In the genomic region with DNA sequence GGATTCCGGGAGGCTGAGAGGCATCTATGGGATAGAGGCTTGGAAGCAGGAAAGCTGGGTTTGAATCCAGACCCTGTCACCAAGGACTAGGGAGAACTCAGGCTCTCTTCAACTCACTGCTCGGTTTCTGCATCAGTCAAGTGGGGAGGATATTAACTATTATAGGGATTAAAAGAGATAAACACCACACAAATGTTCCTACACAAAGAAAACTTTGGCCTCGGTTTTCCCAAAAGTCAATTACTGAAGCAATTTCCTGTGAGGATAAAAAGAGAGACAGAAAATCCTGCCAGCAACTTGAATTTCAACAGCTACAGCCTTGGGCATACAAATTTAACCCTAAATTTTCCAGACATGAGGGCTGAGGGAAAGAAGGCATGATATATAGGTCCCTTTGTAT, we compare ENCODE assay signal across 21 cellular contexts. TPM values are rescaled to one million over a fixed set of nuclear protein-coding genes. Genes with fewer than 3 reads are reported as not detected.
DNase-seq lines count a peak whose midpoint lies in the region; ATAC-seq and TF ChIP-seq lines count a peak whose summit lies in the region.
"Had no signal": no experiment of that assay in that cellular context is flagged by ENCODE, and none has a peak within 500 bp of the region (broad histone marks: within the 10 kb centered on the region; RNA-seq: fewer than 3 reads in every experiment).

No MANE protein-coding gene starts in this region.

- intact Hi-C loops in activated T-helper 2 cell treated with anti-CD3 and anti-CD28 coated beads, Interferon-gamma antibody, Interleukin-2, Interleukin-4, amounts not matched to agents 10 μg/mL and 5 μg/mL and 100 μg/mL, durations not matched to agents 14 hours and 24 hours and 36 hours (cut with micrococcal nuclease): no loop called here

- H3K9me3 ChIP-seq in hepatocyte (ENCODE audit: low read depth): no peaks in the 10 kb centered on the region
- H3K9me3 ChIP-seq: HAP-1, Peyer's patch had no signal

- H3K4me3 ChIP-seq in astrocyte of the spinal cord (ENCODE audit: low read depth, low read length) (no peak overlapping the region), hepatocyte (no peak overlapping the region), skin epidermis (no peak overlapping the region)
- H3K4me3 ChIP-seq: HAP-1, Peyer's patch had no signal

- no peaks in the 10 kb centered on the region for H3K36me3 ChIP-seq in hepatocyte (replicated peaks; ENCODE audit: insufficient read depth, low read depth)

- peaks cover 13% of the 10 kb centered on the region for H3K27me3 Mint-ChIP-seq in activated T-helper 2 cell treated with anti-CD3 and anti-CD28 coated beads, Interferon-gamma antibody, Interleukin-2, Interleukin-4, amounts not matched to agents 10 μg/mL and 5 μg/mL and 100 μg/mL, durations not matched to agents 14 hours and 24 hours and 36 hours (ENCODE audit: low read depth)
- H3K27me3 Mint-ChIP-seq: activated naive CD8-positive, alpha-beta T cell treated with anti-CD3 and anti-CD28 coated beads for 36 hours had no signal

- H2AFZ ChIP-seq in hepatocyte: no peak overlapping the region

- TF ChIP-seq CTCF in astrocyte of the spinal cord (IDR thresholded peaks at IDR 0.05; ENCODE audit: low read depth, low read length): no peak
- TF ChIP-seq CTCF in hepatocyte (IDR thresholded peaks at IDR 0.05; ENCODE audit: poor library complexity): no peak

- H3K27me3 ChIP-seq in hepatocyte: no peaks in the 10 kb centered on the region
- H3K27me3 ChIP-seq: Peyer's patch had no signal

- peak overlapping the region; percentile 59 for H3K27ac ChIP-seq in hepatocyte
- peak overlapping the region in 17 of 21 experiments; percentile 1 to 76 (median 51) for H3K27ac ChIP-seq in skin epidermis

- WGBS in hepatocyte (ENCODE audit: low lambda C conversion rate, missing lambda C conversion rate): 36% methylated on average over 3 of the region's 3 CpGs

- H3K9me3 Mint-ChIP-seq in activated T-helper 2 cell treated with anti-CD3 and anti-CD28 coated beads, Interferon-gamma antibody, Interleukin-2, Interleukin-4, amounts not matched to agents 10 μg/mL and 5 μg/mL and 100 μg/mL, durations not matched to agents 14 hours and 24 hours and 36 hours: no peaks in the 10 kb centered on the region
- H3K9me3 Mint-ChIP-seq: activated CD4-positive, alpha-beta memory T cell treated with anti-CD3 and anti-CD28 coated beads for 36 hours; activated naive CD8-positive, alpha-beta T cell treated with anti-CD3 and anti-CD28 coated beads for 36 hours; activated T-cell treated with anti-CD3 and anti-CD28 coated beads, Interleukin-2, amount 50 U/mL, for 24 hours; CD8-positive, alpha-beta memory T cell; central memory CD8-positive, alpha-beta T cell had no signal

- H3K9me2 ChIP-seq in hepatocyte (replicated peaks; ENCODE audit: insufficient read depth): no peaks in the 10 kb centered on the region

- no peak overlapping the region for H3K4me3 Mint-ChIP-seq in activated T-helper 2 cell treated with anti-CD3 and anti-CD28 coated beads, Interferon-gamma antibody, Interleukin-2, Interleukin-4, amounts not matched to agents 10 μg/mL and 5 μg/mL and 100 μg/mL, durations not matched to agents 14 hours and 24 hours and 36 hours (ENCODE audit: low read depth)
- H3K4me3 Mint-ChIP-seq: activated CD4-positive, alpha-beta memory T cell treated with anti-CD3 and anti-CD28 coated beads for 36 hours; activated naive CD8-positive, alpha-beta T cell treated with anti-CD3 and anti-CD28 coated beads for 36 hours; activated T-cell treated with anti-CD3 and anti-CD28 coated beads, Interleukin-2, amount 50 U/mL, for 24 hours; CD8-positive, alpha-beta memory T cell; central memory CD8-positive, alpha-beta T cell; naive B cell had no signal

- no peaks in the 10 kb centered on the region for H4K20me1 ChIP-seq in hepatocyte (ENCODE audit: insufficient read depth, poor library complexity, severe bottlenecking)

- ATAC-seq in HG03442 (IDR thresholded peaks at IDR 0.05; ENCODE audit: unreplicated experiment): no peak

- H3K4me2 ChIP-seq in hepatocyte: no peak overlapping the region

- peaks cover 24% of the 10 kb centered on the region for H3K4me1 ChIP-seq in hepatocyte (ENCODE audit: insufficient read depth)
- H3K4me1 ChIP-seq: Peyer's patch had no signal

- H3K4me1 Mint-ChIP-seq in activated T-helper 2 cell treated with anti-CD3 and anti-CD28 coated beads, Interferon-gamma antibody, Interleukin-2, Interleukin-4, amounts not matched to agents 10 μg/mL and 5 μg/mL and 100 μg/mL, durations not matched to agents 14 hours and 24 hours and 36 hours (ENCODE audit: low read depth): no peaks in the 10 kb centered on the region
- H3K4me1 Mint-ChIP-seq: activated naive CD8-positive, alpha-beta T cell treated with anti-CD3 and anti-CD28 coated beads for 36 hours; CD8-positive, alpha-beta memory T cell; central memory CD8-positive, alpha-beta T cell; naive B cell had no signal

- H3K27ac Mint-ChIP-seq in activated T-helper 2 cell treated with anti-CD3 and anti-CD28 coated beads, Interferon-gamma antibody, Interleukin-2, Interleukin-4, amounts not matched to agents 10 μg/mL and 5 μg/mL and 100 μg/mL, durations not matched to agents 14 hours and 24 hours and 36 hours: no peak overlapping the region
- H3K27ac Mint-ChIP-seq: activated CD4-positive, alpha-beta memory T cell treated with anti-CD3 and anti-CD28 coated beads for 36 hours; activated naive CD8-positive, alpha-beta T cell treated with anti-CD3 and anti-CD28 coated beads for 36 hours; activated T-cell treated with anti-CD3 and anti-CD28 coated beads, Interleukin-2, amount 50 U/mL, for 24 hours; CD8-positive, alpha-beta memory T cell; naive B cell had no signal

- DNase-seq in EH (ENCODE audit: low read depth) (peak; percentile 46), astrocyte of the spinal cord (ENCODE audit: low read depth, low spot score) (peak; percentile 16), hepatocyte (ENCODE audit: low spot score) (no peak), NK-92 (lab: John Stamatoyannopoulos, UW; ENCODE audit: unreplicated experiment) (no peak), GOT3 (lab: John Stamatoyannopoulos, UW) (no peak)
- no peak for DNase-seq in activated T-helper 2 cell treated with anti-CD3 and anti-CD28 coated beads, Interferon-gamma antibody, Interleukin-2, Interleukin-4, amounts not matched to agents 10 μg/mL and 5 μg/mL and 100 μg/mL, durations not matched to agents 14 hours and 24 hours and 36 hours (ENCODE audit: low spot score)
- DNase-seq: activated CD4-positive, alpha-beta memory T cell treated with anti-CD3 and anti-CD28 coated beads for 36 hours; activated naive CD8-positive, alpha-beta T cell treated with anti-CD3 and anti-CD28 coated beads for 36 hours; activated T-cell treated with anti-CD3 and anti-CD28 coated beads, Interleukin-2, amount 50 U/mL, for 24 hours; CD8-positive, alpha-beta memory T cell; DND-41; effector memory CD4-positive, alpha-beta T cell; naive B cell; NCI-H1105 treated with DMSO at 0.1 percent for 48 hours; Peyer's patch; stimulated activated CD4-positive, alpha-beta T cell treated with anti-CD3 and anti-CD28 coated beads, Interleukin-15, amount 100 ng/mL, for 24 hours; stimulated activated naive CD4-positive, alpha-beta T cell had no signal

- peaks cover 3% of the 10 kb centered on the region for H3K79me2 ChIP-seq in hepatocyte

- in situ Hi-C loops in astrocyte of the spinal cord (cut with HindIII; ENCODE audit: low sequenced_read_pairs): no loop called here

- no peaks in the 10 kb centered on the region for H3K36me3 Mint-ChIP-seq in activated T-helper 2 cell treated with anti-CD3 and anti-CD28 coated beads, Interferon-gamma antibody, Interleukin-2, Interleukin-4, amounts not matched to agents 10 μg/mL and 5 μg/mL and 100 μg/mL, durations not matched to agents 14 hours and 24 hours and 36 hours (ENCODE audit: low read depth)
- H3K36me3 Mint-ChIP-seq: activated CD4-positive, alpha-beta memory T cell treated with anti-CD3 and anti-CD28 coated beads for 36 hours; activated naive CD8-positive, alpha-beta T cell treated with anti-CD3 and anti-CD28 coated beads for 36 hours; CD8-positive, alpha-beta memory T cell; naive B cell had no signal

RNA-seq across cellular contexts. Expression of a gene that starts 36.0 kb away (rescaled TPM):
- total RNA-seq in hepatocyte: 97.0 and 109 TPM in 2 replicates
- 103 and 113 TPM in 2 replicates for polyA plus RNA-seq in hepatocyte
- total RNA-seq in activated T-helper 2 cell treated with anti-CD3 and anti-CD28 coated beads, Interferon-gamma antibody, Interleukin-2, Interleukin-4, amounts not matched to agents 10 μg/mL and 5 μg/mL and 100 μg/mL, durations not matched to agents 14 hours and 24 hours and 36 hours: 3.3 and 4.3 TPM in 2 replicates

Comparison
In these comparisons a context has a peak if more than half of its experiments do, and no peak if none do; other contexts are left out.
1. DNase-seq: peak in EH (single experiment) and astrocyte of the spinal cord (single experiment); none in hepatocyte (single experiment), NK-92 (single experiment), activated T-helper 2 cell treated with anti-CD3 and anti-CD28 coated beads, Interferon-gamma antibody, Interleukin-2, Interleukin-4, amounts not matched to agents 10 μg/mL and 5 μg/mL and 100 μg/mL, durations not matched to agents 14 hours and 24 hours and 36 hours (single experiment) and GOT3 (single experiment).
2. RNA of a gene that starts 36.0 kb away (total RNA-seq): 97.0 to 109 TPM in hepatocyte; 3.3 to 4.3 TPM in activated T-helper 2 cell treated with anti-CD3 and anti-CD28 coated beads, Interferon-gamma antibody, Interleukin-2, Interleukin-4, amounts not matched to agents 10 μg/mL and 5 μg/mL and 100 μg/mL, durations not matched to agents 14 hours and 24 hours and 36 hours; every median in the first group is over 10 times any median in the second.